In the genomic region with DNA sequence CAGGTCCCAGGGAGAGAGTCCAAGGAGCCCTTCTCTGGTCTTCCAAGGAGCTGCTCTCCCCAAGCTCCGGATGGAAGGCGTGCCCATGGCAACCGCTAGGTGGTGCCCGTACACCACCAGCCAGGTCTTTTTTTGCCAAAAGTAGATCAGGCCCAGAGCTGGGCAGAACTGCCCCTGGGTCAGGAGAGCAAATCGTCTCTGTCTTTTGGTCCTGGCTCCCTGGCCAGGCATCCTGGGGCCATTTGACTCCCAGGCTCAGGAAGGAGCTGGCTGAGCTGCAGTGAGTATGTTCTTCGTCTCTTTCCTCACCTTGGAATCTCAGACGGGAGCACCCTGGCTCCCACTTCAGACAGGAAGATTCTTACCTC, we compare ENCODE assay signal across 8 cellular contexts. TPM values are rescaled to one million over a fixed set of nuclear protein-coding genes. Genes with fewer than 3 reads are reported as not detected.
DNase-seq lines count a peak whose midpoint lies in the region; ATAC-seq, FAIRE-seq and TF ChIP-seq lines count a peak whose summit lies in the region.

No MANE protein-coding gene starts in this region.

- no peaks in the 10 kb centered on the region for H3K27me3 ChIP-seq in RWPE2 (ENCODE audit: insufficient read depth, poor library complexity, severe bottlenecking)

- CTCF ChIA-PET in A549 (lab: Yijun Ruan, JAX) = interaction anchor here (0.6 to 42.5 kb wide), 61 partner anchors 10 to 341 kb away, joined by 3 to 1899 read pairs (median 5); a partner anchor contains a TSS

- H3K27ac ChIP-seq in A549 = peak overlapping the region; percentile 97
- H3K27ac ChIP-seq in RWPE2 (ENCODE audit: poor library complexity, severe bottlenecking) = peak overlapping the region; percentile 9
- no peak overlapping the region for H3K27ac ChIP-seq in substantia nigra (ENCODE audit: low read depth, low read length, poor library complexity, severe bottlenecking)

- no peak for TF ChIP-seq EP300 in A549 (IDR thresholded peaks at IDR 0.05)

- TF ChIP-seq POLR2A in A549 (IDR thresholded peaks at IDR 0.05; ENCODE audit: low read length) (peak; percentile 40; the same call in 1 of the 2 replicates), GM18505 (IDR thresholded peaks at IDR 0.05; ENCODE audit: borderline replicate concordance, extremely low read depth, insufficient read depth, insufficient read length) (no peak)

- H3K4me1 ChIP-seq in A549 (peaks cover 87% of the 10 kb centered on the region), RWPE2 (ENCODE audit: insufficient read depth, poor library complexity, severe bottlenecking) (peaks cover 10% of the 10 kb centered on the region)

- POLR2A ChIA-PET in A549 (lab: Yijun Ruan, JAX) = interaction anchor here (0.6 to 3.7 kb wide), 24 partner anchors 9 to 454 kb away, joined by 3 to 53 read pairs (median 7); a partner anchor contains a TSS

- TF ChIP-seq RAD21 in A549 (conservative IDR thresholded peaks at IDR 0.05 in 1 of 2, IDR thresholded peaks at IDR 0.05 in 1 of 2) = peak; percentile 100

- H3K4me3 ChIP-seq in A549 (peak overlapping the region; percentile 38), RWPE2 (ENCODE audit: severe bottlenecking) (no peak overlapping the region), fibroblast of villous mesenchyme (ENCODE audit: low read depth, low read length) (no peak overlapping the region)

- no peaks in the 10 kb centered on the region for H3K9me3 ChIP-seq in A549
- no peaks in the 10 kb centered on the region for H3K9me3 ChIP-seq in RWPE2 (ENCODE audit: severe bottlenecking)

- peak; percentile 77 to 83 for ATAC-seq in A549
- peak; percentile 47 for ATAC-seq in GM18505 (IDR thresholded peaks at IDR 0.05; ENCODE audit: unreplicated experiment)
- peak; percentile 88 for ATAC-seq in RWPE2 (ENCODE audit: low read depth)

- H3K4me2 ChIP-seq in A549 = peak overlapping the region; percentile 89

- FAIRE-seq in A549 (lab: Jason Lieb, UNC) = peak; percentile 93

- peak; percentile 99 for TF ChIP-seq CTCF in A549 (IDR thresholded peaks at IDR 0.05)
- peak; percentile 97 for TF ChIP-seq CTCF in RWPE2 (IDR thresholded peaks at IDR 0.05; ENCODE audit: poor library complexity, severe bottlenecking)
- TF ChIP-seq CTCF in fibroblast of villous mesenchyme (IDR thresholded peaks at IDR 0.05; ENCODE audit: insufficient read depth, low read depth, low read length) = peak; percentile 96

- DNase-seq in A549 (ENCODE audit: low read depth in 1 of 2, low spot score in 1 of 2) (peak; percentile 96), KG1 (lab: John Stamatoyannopoulos, UW) (peak; percentile 87), RWPE2 (ENCODE audit: low spot score) (no peak), fibroblast of villous mesenchyme (ENCODE audit: low read depth) (peak; percentile 83), nucleus accumbens (lab: John Stamatoyannopoulos, UW) (peak in 50 of 56 donors; percentile 4 to 78 (median 44)), substantia nigra (lab: John Stamatoyannopoulos, UW) (peak in 43 of 49 donors; percentile 9 to 74 (median 47))
- DNase-seq in activated effector memory CD4-positive, alpha-beta T cell treated with Interleukin-2 at 50 U/mL for 16 hours = peak; percentile 66

- WGBS in A549 (ENCODE audit: missing lambda C conversion rate) = under 1% methylated on average over 7 of the region's 7 CpGs

- H3K36me3 ChIP-seq in RWPE2 (ENCODE audit: low read depth) = no peaks in the 10 kb centered on the region

TF ChIP-seq in A549, 52 proteins besides CTCF, POLR2A, EP300 and RAD21:
- peak; percentile 0 for TF ChIP-seq ZFP36 (IDR thresholded peaks at IDR 0.05; ENCODE audit: borderline replicate concordance, partially characterized antibody)
- TF ChIP-seq RARB (CRISPR knock-in tag; IDR thresholded peaks at IDR 0.05) = 0 out of 2 replicates have a peak, but pooled peaks have one; percentile 9
- TF ChIP-seq, protein P1, sequence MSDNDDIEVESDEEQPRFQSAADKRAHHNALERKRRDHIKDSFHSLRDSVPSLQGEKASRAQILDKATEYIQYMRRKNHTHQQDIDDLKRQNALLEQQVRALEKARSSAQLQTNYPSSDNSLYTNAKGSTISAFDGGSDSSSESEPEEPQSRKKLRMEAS (IDR thresholded peaks at IDR 0.05) = 0 out of 2 replicates have a peak, but pooled peaks have one; percentile 64
- TF ChIP-seq, protein P2, sequence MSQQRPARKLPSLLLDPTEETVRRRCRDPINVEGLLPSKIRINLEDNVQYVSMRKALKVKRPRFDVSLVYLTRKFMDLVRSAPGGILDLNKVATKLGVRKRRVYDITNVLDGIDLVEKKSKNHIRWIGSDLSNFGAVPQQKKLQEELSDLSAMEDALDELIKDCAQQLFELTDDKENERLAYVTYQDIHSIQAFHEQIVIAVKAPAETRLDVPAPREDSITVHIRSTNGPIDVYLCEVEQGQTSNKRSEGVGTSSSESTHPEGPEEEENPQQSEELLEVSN (IDR thresholded peaks at IDR 0.05; ENCODE audit: borderline replicate concordance, low read depth) = peak; percentile 38; the same call in 1 of the 2 replicates
- TF ChIP-seq, protein P3, sequence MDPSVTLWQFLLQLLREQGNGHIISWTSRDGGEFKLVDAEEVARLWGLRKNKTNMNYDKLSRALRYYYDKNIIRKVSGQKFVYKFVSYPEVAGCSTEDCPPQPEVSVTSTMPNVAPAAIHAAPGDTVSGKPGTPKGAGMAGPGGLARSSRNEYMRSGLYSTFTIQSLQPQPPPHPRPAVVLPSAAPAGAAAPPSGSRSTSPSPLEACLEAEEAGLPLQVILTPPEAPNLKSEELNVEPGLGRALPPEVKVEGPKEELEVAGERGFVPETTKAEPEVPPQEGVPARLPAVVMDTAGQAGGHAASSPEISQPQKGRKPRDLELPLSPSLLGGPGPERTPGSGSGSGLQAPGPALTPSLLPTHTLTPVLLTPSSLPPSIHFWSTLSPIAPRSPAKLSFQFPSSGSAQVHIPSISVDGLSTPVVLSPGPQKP (IDR thresholded peaks at IDR 0.05; ENCODE audit: low read depth, low read length) = no peak
- peak in 1 of 2 experiments; percentile 11; a peak in 1 of 4 replicates for TF ChIP-seq CEBPB (IDR thresholded peaks at IDR 0.05)
- TF ChIP-seq NFE2L2 (conservative IDR thresholded peaks at IDR 0.05; ENCODE audit: low read length) = no peak
- TF ChIP-seq SMC3 (IDR thresholded peaks at IDR 0.05) = peak; percentile 100
- no peak for TF ChIP-seq KDM5A (IDR thresholded peaks at IDR 0.05)
- TF ChIP-seq, protein P4, sequence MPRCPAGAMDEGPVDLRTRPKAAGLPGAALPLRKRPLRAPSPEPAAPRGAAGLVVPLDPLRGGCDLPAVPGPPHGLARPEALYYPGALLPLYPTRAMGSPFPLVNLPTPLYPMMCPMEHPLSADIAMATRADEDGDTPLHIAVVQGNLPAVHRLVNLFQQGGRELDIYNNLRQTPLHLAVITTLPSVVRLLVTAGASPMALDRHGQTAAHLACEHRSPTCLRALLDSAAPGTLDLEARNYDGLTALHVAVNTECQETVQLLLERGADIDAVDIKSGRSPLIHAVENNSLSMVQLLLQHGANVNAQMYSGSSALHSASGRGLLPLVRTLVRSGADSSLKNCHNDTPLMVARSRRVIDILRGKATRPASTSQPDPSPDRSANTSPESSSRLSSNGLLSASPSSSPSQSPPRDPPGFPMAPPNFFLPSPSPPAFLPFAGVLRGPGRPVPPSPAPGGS (IDR thresholded peaks at IDR 0.05) = peak; percentile 52; the same call in 1 of the 3 replicates

RNA-seq across cellular contexts. Expression of a gene that starts 24.6 kb away (rescaled TPM):
- polyA plus RNA-seq in A549 (2011; rRNA removed) (22.6 and 25.3 TPM in 2 replicates), A549 (2017; fragmentation: RNase III; extraction: RNeasy Plus Mini Kit Qiagen cat#74134 plus additional on column Dnase treatment) (49.6 to 80.7 TPM (median 72.1 TPM) in 3 replicates)
- 103 and 138 TPM in 2 replicates for polyA plus RNA-seq in A549 (2012; cell fraction: cytosol; rRNA removed)
- polyA plus RNA-seq in A549 (2012; cell fraction: nucleus; rRNA removed) = 302 and 387 TPM in 2 replicates
- polyA minus RNA-seq in A549 (2011; rRNA and poly(A)+ RNA removed) = 27.4 and 33.8 TPM in 2 replicates
- total RNA-seq in fibroblast of villous mesenchyme = 8.6 and 10.0 TPM in 2 replicates

RNA-seq across cellular contexts. Expression of a gene that starts 25.0 kb away (rescaled TPM):
- polyA plus RNA-seq in A549 (2011; rRNA removed) (not detected in 2 replicates), A549 (2017; fragmentation: RNase III; extraction: RNeasy Plus Mini Kit Qiagen cat#74134 plus additional on column Dnase treatment) (0.08 to 0.11 TPM in 2 of 3 replicates, not detected in the other)
- polyA plus RNA-seq in A549 (2012; cell fraction: cytosol; rRNA removed) = 0.03 TPM in 1 of 2 replicates, not detected in the other
- 0.34 and 0.50 TPM in 2 replicates for polyA plus RNA-seq in A549 (2012; cell fraction: nucleus; rRNA removed)
- 0.34 and 0.58 TPM in 2 replicates for polyA minus RNA-seq in A549 (2011; rRNA and poly(A)+ RNA removed)
- total RNA-seq in fibroblast of villous mesenchyme = under 0.01 and 0.32 TPM in 2 replicates

RNA-seq across cellular contexts. Expression of a gene that starts 52.7 kb away (rescaled TPM):
- polyA plus RNA-seq in A549 (2011; rRNA removed) (8.2 and 13.7 TPM in 2 replicates), A549 (2017; fragmentation: RNase III; extraction: RNeasy Plus Mini Kit Qiagen cat#74134 plus additional on column Dnase treatment) (7.2 to 10.3 TPM (median 9.7 TPM) in 3 replicates)
- polyA plus RNA-seq in A549 (2012; cell fraction: cytosol; rRNA removed) = 10.0 and 12.3 TPM in 2 replicates
- 75.3 and 87.9 TPM in 2 replicates for polyA plus RNA-seq in A549 (2012; cell fraction: nucleus; rRNA removed)
- polyA minus RNA-seq in A549 (2011; rRNA and poly(A)+ RNA removed) = 13.7 and 14.9 TPM in 2 replicates
- 2.6 and 5.6 TPM in 2 replicates for total RNA-seq in fibroblast of villous mesenchyme

RNA-seq across cellular contexts. Expression of a gene that starts 53.8 kb away (rescaled TPM):
- not detected in 2 replicates for polyA plus RNA-seq in A549 (2011; rRNA removed)
- polyA plus RNA-seq in A549 (2012; cell fraction: cytosol; rRNA removed) = 0.09 and 0.16 TPM in 2 replicates
- 0.16 and 0.21 TPM in 2 replicates for polyA plus RNA-seq in A549 (2012; cell fraction: nucleus; rRNA removed)
- polyA plus RNA-seq in A549 (2017; fragmentation: RNase III; extraction: RNeasy Plus Mini Kit Qiagen cat#74134 plus additional on column Dnase treatment) = not detected in 3 replicates
- 0.29 TPM in 1 of 2 replicates, not detected in the other for polyA minus RNA-seq in A549 (2011; rRNA and poly(A)+ RNA removed)
- total RNA-seq in fibroblast of villous mesenchyme = under 0.01 TPM in 2 replicates
